ENCODE assay signal across 8 cellular contexts in the genomic region with DNA sequence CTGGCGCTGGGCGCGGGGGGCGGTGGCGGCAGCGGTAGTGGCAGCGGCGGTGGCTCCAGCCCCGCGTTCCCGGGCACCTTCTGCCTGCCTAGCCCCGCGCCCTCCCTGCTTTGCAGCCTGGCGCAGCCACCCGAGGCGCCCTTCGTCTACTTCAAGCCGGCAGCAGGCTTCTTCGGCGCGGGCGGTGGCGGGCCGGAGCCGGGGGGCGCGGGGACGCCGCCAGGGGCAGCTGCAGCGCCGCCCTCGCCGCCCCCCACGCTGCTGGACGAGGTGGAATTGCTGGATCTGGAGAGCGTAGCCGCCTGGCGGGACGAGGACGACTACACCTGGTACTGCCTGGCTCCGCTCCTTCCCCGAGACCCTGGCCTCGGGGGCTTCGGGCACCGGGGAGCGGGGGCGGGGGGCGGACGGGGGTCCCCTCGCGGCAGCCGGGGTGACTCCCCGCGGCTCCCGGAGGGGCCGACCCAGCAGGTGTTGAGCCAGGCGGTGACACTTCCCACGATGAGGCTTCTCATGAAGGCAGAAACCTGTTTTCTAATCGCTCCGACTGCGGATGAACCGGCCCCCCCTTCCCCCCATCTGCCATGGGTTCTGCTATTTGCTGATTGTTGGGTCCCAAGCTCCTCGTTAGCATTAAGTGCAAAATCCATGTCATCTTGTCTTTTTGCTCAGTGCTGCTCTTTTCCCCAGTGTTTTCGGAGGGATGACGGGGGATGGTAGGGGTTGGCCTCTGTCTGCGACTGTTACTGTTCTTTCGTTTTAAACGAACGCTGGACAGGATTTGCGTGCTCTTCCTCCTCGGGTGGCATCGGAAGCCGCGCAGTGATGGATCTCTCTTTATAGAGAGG. TPM values are rescaled to one million over a fixed set of nuclear protein-coding genes. Genes with fewer than 3 reads are reported as not detected.
DNase-seq lines count a peak whose midpoint lies in the region; ATAC-seq and TF ChIP-seq lines count a peak whose summit lies in the region.

No MANE protein-coding gene starts in this region.

- TF ChIP-seq CTCF in BE2C (IDR thresholded peaks at IDR 0.05; ENCODE audit: low read depth, low read length) (no peak), Peyer's patch (IDR thresholded peaks at IDR 0.05) (no peak), omental fat pad (IDR thresholded peaks at IDR 0.05) (no peak), upper lobe of right lung (IDR thresholded peaks at IDR 0.05) (no peak)

- H3K4me3 ChIP-seq in BE2C (ENCODE audit: low read depth, low read length) (peak overlapping the region; percentile 68), Peyer's patch (peak overlapping the region; percentile 71 to 92 (median 80)), upper lobe of right lung (peak overlapping the region; percentile 66)

- H3K4me1 ChIP-seq in BE2C (no peaks in the 10 kb centered on the region; the same call in 1 of the 2 replicates), Peyer's patch (peaks cover 0 to 4% (median 0%) of the 10 kb centered on the region in 4 donors), upper lobe of right lung (peaks cover 7% of the 10 kb centered on the region)

- no peaks in the 10 kb centered on the region; the same call in 1 of the 2 replicates for H3K9me3 ChIP-seq in BE2C
- H3K9me3 ChIP-seq in Peyer's patch, result no peaks in the 10 kb centered on the region
- no peaks in the 10 kb centered on the region for H3K9me3 ChIP-seq in upper lobe of right lung

- no peaks in the 10 kb centered on the region for H3K36me3 ChIP-seq in BE2C
- H3K36me3 ChIP-seq in Peyer's patch, result no peaks in the 10 kb centered on the region
- H3K36me3 ChIP-seq in upper lobe of right lung, result no peaks in the 10 kb centered on the region

- H3K27me3 ChIP-seq in BE2C (peaks cover 43% of the 10 kb centered on the region), Peyer's patch (peaks cover 0 to 7% of the 10 kb centered on the region in 2 donors), upper lobe of right lung (no peaks in the 10 kb centered on the region)

- DNase-seq in BE2C (peak; percentile 54), Peyer's patch (peak; percentile 50 to 70 (median 61)), head of caudate nucleus (peak in 41 of 42 donors; percentile 24 to 82 (median 55)), omental fat pad (ENCODE audit: low spot score) (no peak), upper lobe of right lung (peak; percentile 78)
- peak; percentile 14 to 42 (median 22) for DNase-seq in activated naive CD4-positive, alpha-beta T cell (lab: John Stamatoyannopoulos, UW)

- peak overlapping the region in 3 of 4 donors; percentile 14 to 80 (median 25) for H3K27ac ChIP-seq in Peyer's patch
- peak overlapping the region; percentile 59 for H3K27ac ChIP-seq in upper lobe of right lung

- TF ChIP-seq POLR2A in Peyer's patch (IDR thresholded peaks at IDR 0.05), result no peak

- ATAC-seq in GM19043 (IDR thresholded peaks at IDR 0.05; ENCODE audit: low read depth, unreplicated experiment) (peak; percentile 31), HG03354 (IDR thresholded peaks at IDR 0.05; ENCODE audit: poor library complexity, severe bottlenecking, unreplicated experiment) (peak; percentile 37), omental fat pad (ENCODE audit: low FRiP score) (peak; percentile 39), upper lobe of right lung (peak; percentile 31)

- intact Hi-C loops in head of caudate nucleus (cut with DNase I) (loop anchor here (10.0 kb wide), 2 partner anchors 54 to 374 kb away; a partner anchor contains a TSS), upper lobe of right lung (cut with DNase I) (no loop called here)

RNA-seq across cellular contexts. Expression of a gene that starts 0.9 kb away (rescaled TPM):
- 8.4 TPM for polyA plus RNA-seq in BE2C (2012; ENCODE audit: insufficient read depth, insufficient read length, low read depth)
- total RNA-seq in Peyer's patch, result 10 to 100 TPM in 1 of 4 donors, 1 to 10 TPM in 3; 1.5 to 33.0 (median 3.8) TPM
- 1 to 10 TPM; 1.3 to 9.8 (median 4.9) TPM for total RNA-seq in omental fat pad
- total RNA-seq in upper lobe of right lung, result 16.4 TPM
